8 cellular contexts compared by ENCODE assay signal in the genomic region with DNA sequence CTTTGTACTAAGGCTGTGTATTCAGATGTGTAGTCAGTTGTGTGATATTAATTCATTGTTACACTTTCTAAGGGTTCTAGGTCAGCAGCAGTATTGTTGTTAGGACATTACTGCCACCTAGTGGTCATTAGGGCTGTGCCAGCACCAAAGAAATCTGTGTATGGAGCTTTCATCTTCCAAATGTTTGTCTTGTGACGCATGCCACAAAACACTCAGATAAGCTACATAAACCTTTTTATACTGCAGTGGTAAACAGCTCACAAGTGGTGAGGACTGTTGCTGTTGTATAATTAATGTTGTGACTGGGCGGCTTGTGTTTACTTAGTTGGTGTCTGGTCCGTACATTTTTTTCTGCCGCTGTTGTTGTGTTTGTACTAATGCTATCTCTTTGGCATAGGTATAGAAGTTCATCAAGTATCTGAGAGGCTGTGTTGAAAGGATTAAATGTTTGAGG. TPM values are rescaled to one million over a fixed set of nuclear protein-coding genes. Genes with fewer than 3 reads are reported as not detected.
A peak's percentile ranks its signal among the peaks of the same experiment; 100 is the strongest.
DNase-seq lines count a peak whose midpoint lies in the region; ATAC-seq and TF ChIP-seq lines count a peak whose summit lies in the region.

No MANE protein-coding gene starts in this region.

- intact Hi-C loops in prostate gland (cut with DNase I): loop anchor here (2.0 kb wide), 2 partner anchors 50 to 368 kb away; no protein-coding TSS in a partner anchor

- no peak overlapping the region for H3K27ac ChIP-seq in prostate gland

- TF ChIP-seq CTCF in LNCAP (IDR thresholded peaks at IDR 0.05) (peak; percentile 94), glutamatergic neuron (IDR thresholded peaks at IDR 0.05; ENCODE audit: partially characterized antibody, unreplicated experiment) (peak; percentile 90), prostate gland (IDR thresholded peaks at IDR 0.05) (peak; percentile 60 to 94 (median 81))

- H3K9me3 Mint-ChIP-seq in activated naive CD8-positive, alpha-beta T cell (ENCODE audit: low read depth): no peaks in the 10 kb centered on the region
- H3K9me3 Mint-ChIP-seq in glutamatergic neuron (ENCODE audit: unreplicated experiment): peaks cover 2% of the 10 kb centered on the region

- peaks cover 79% of the 10 kb centered on the region for H3K4me1 Mint-ChIP-seq in activated naive CD8-positive, alpha-beta T cell (ENCODE audit: low read depth)
- H3K4me1 Mint-ChIP-seq in glutamatergic neuron (ENCODE audit: low read depth, unreplicated experiment): peaks cover 34% of the 10 kb centered on the region

- no peaks in the 10 kb centered on the region for H3K27me3 ChIP-seq in prostate gland (replicated peaks; ENCODE audit: insufficient read depth)

- peak overlapping the region; percentile 79 for H3K27ac Mint-ChIP-seq in activated naive CD8-positive, alpha-beta T cell
- peak overlapping the region; percentile 13 for H3K27ac Mint-ChIP-seq in glutamatergic neuron (ENCODE audit: unreplicated experiment)

- no peak for TF ChIP-seq POLR2A in prostate gland (IDR thresholded peaks at IDR 0.05)

- no peaks in the 10 kb centered on the region for H3K36me3 Mint-ChIP-seq in activated naive CD8-positive, alpha-beta T cell
- no peaks in the 10 kb centered on the region for H3K36me3 Mint-ChIP-seq in glutamatergic neuron (ENCODE audit: unreplicated experiment)

- H3K4me3 Mint-ChIP-seq in activated naive CD8-positive, alpha-beta T cell: peak overlapping the region; percentile 40
- H3K4me3 Mint-ChIP-seq in glutamatergic neuron (ENCODE audit: unreplicated experiment): no peak overlapping the region

- H3K27me3 Mint-ChIP-seq in activated naive CD8-positive, alpha-beta T cell: no peaks in the 10 kb centered on the region
- no peaks in the 10 kb centered on the region for H3K27me3 Mint-ChIP-seq in glutamatergic neuron (ENCODE audit: unreplicated experiment)

- WGBS in prostate gland: 22% methylated on average over 4 of the region's 4 CpGs

- DNase-seq in DMS153 treated with DMSO at 0.1 percent for 48 hours (lab: John Stamatoyannopoulos, UW; ENCODE audit: unreplicated experiment) (peak; percentile 66), SK-N-DZ (ENCODE audit: low spot score) (peak; percentile 53), glutamatergic neuron (peak; percentile 53), prostate gland (ENCODE audit: low spot score) (peak; percentile 72), GM19238 (ENCODE audit: insufficient read length, low spot score) (no peak)

- no peaks in the 10 kb centered on the region for H3K36me3 ChIP-seq in prostate gland

- H3K4me3 ChIP-seq in prostate gland: no peak overlapping the region

- no peaks in the 10 kb centered on the region for H3K4me1 ChIP-seq in prostate gland (replicated peaks)

- peak; percentile 58 for ATAC-seq in GM21515 (IDR thresholded peaks at IDR 0.05; ENCODE audit: unreplicated experiment)

- no peaks in the 10 kb centered on the region for H3K9me3 ChIP-seq in prostate gland

RNA-seq across cellular contexts. Expression of gene S1PR1, which starts 51.7 kb away (rescaled TPM):
- polyA plus RNA-seq in SK-N-DZ (2014; cell fraction: cytosol; rRNA removed): not detected in 2 replicates
- 0.16 and 0.17 TPM in 2 replicates for polyA plus RNA-seq in SK-N-DZ (2014; cell fraction: nucleus; rRNA removed)
- not detected for total RNA-seq in glutamatergic neuron (ENCODE audit: unreplicated experiment)
- total RNA-seq in prostate gland: 10 to 100 TPM in 1 of 2 donors, 1 to 10 TPM in 1; 9.7 to 24.2 TPM
